In genomic region chr6:3324262-3324942, GRCh38 we compare ENCODE assay signal across 1 cellular context.
A peak's percentile ranks its signal among the peaks of the same experiment; 100 is the strongest.
TF ChIP-seq lines count a peak whose summit lies in the region.

No MANE protein-coding gene starts in this region.

TF ChIP-seq in GM12878, 131 proteins besides CTCF, POLR2A, EP300 and RAD21 (continued from another document and continues in another):
- TF ChIP-seq HSF1 (IDR thresholded peaks at IDR 0.05; ENCODE audit: low read depth, low read length) (no peak), SRF (IDR thresholded peaks at IDR 0.05; ENCODE audit: low read depth in 2 of 2, low read length in 2 of 2) (no peak), BACH1 (IDR thresholded peaks at IDR 0.05; ENCODE audit: borderline replicate concordance) (no peak), MTA2 (IDR thresholded peaks at IDR 0.05; ENCODE audit: low read depth) (peak; percentile 54; the same call in 1 of the 2 replicates), SREBF2 (IDR thresholded peaks at IDR 0.05; ENCODE audit: low read length) (no peak), ZSCAN29 (IDR thresholded peaks at IDR 0.05) (no peak), MEF2A (IDR thresholded peaks at IDR 0.05; ENCODE audit: insufficient read depth, low read depth, low read length) (peak; percentile 32; the same call in 1 of the 2 replicates), BCL11A (IDR thresholded peaks at IDR 0.05; ENCODE audit: low read depth, low read length) (peak; percentile 67; the same call in 1 of the 2 replicates), ZBTB4 (CRISPR knock-in tag; IDR thresholded peaks at IDR 0.05) (no peak), RFX5 (IDR thresholded peaks at IDR 0.05; ENCODE audit: low read depth, low read length) (no peak), CHD4 (IDR thresholded peaks at IDR 0.05) (no peak), USF1 (IDR thresholded peaks at IDR 0.05; ENCODE audit: borderline replicate concordance, extremely low read length, insufficient read depth, low read depth, low read length) (no peak), CREB1 (IDR thresholded peaks at IDR 0.05; ENCODE audit: low read depth) (no peak), RELA (IDR thresholded peaks at IDR 0.05; ENCODE audit: borderline replicate concordance, partially characterized antibody) (peak; percentile 38), IKZF1 (conservative IDR thresholded peaks at IDR 0.05) (peak; percentile 24; the same call in 1 of the 2 replicates), FOXK2 (IDR thresholded peaks at IDR 0.05) (no peak), SMAD1 (IDR thresholded peaks at IDR 0.05; ENCODE audit: low read depth, partially characterized antibody) (no peak), BCLAF1 (IDR thresholded peaks at IDR 0.05) (no peak), ZBED1 (IDR thresholded peaks at IDR 0.05; ENCODE audit: borderline replicate concordance) (no peak), GATAD2B (conservative IDR thresholded peaks at IDR 0.05; ENCODE audit: low read depth) (no peak), TBL1XR1 (IDR thresholded peaks at IDR 0.05; ENCODE audit: low read depth, low read length) (no peak), TCF3 (IDR thresholded peaks at IDR 0.05; ENCODE audit: borderline replicate concordance, insufficient read depth, low read depth, low read length) (no peak), ZZZ3 (IDR thresholded peaks at IDR 0.05; ENCODE audit: control insufficient read depth, insufficient read length, low read depth) (no peak), NFXL1 (IDR thresholded peaks at IDR 0.05; ENCODE audit: borderline replicate concordance) (no peak), E4F1 (IDR thresholded peaks at IDR 0.05; ENCODE audit: borderline replicate concordance, partially characterized antibody) (no peak), WRNIP1 (IDR thresholded peaks at IDR 0.05; ENCODE audit: borderline replicate concordance, low read depth, low read length) (no peak), RCOR1 (conservative IDR thresholded peaks at IDR 0.05; ENCODE audit: low read depth, low read length) (0 out of 2 replicates have a peak, but pooled peaks have one; percentile 64), CEBPB (IDR thresholded peaks at IDR 0.05; ENCODE audit: borderline replicate concordance in 1 of 2, low read depth in 2 of 2, low read length in 2 of 2) (no peak), YY1 (IDR thresholded peaks at IDR 0.05; ENCODE audit: low read depth, low read length) (no peak), SUPT20H (IDR thresholded peaks at IDR 0.05; ENCODE audit: borderline replicate concordance, control insufficient read depth, low read depth, low read length) (no peak), NFYA (IDR thresholded peaks at IDR 0.05; ENCODE audit: borderline replicate concordance, low read depth, low read length) (no peak), BCL3 (IDR thresholded peaks at IDR 0.05; ENCODE audit: borderline replicate concordance, insufficient read depth, low read depth, low read length, poor library complexity, severe bottlenecking) (peak; percentile 26), ZNF207 (IDR thresholded peaks at IDR 0.05; ENCODE audit: borderline replicate concordance) (no peak), POU2F2 (IDR thresholded peaks at IDR 0.05; ENCODE audit: borderline replicate concordance, low read depth, low read length) (no peak), ZBTB40 (IDR thresholded peaks at IDR 0.05; ENCODE audit: borderline replicate concordance) (peak; percentile 80; the same call in 1 of the 2 replicates), HDAC2 (IDR thresholded peaks at IDR 0.05) (no peak), TAF1 (IDR thresholded peaks at IDR 0.05; ENCODE audit: borderline replicate concordance, low read depth, low read length) (no peak), SUZ12 (IDR thresholded peaks at IDR 0.05; ENCODE audit: unreplicated experiment) (no peak), ZBTB11 (CRISPR knock-in tag; IDR thresholded peaks at IDR 0.05) (no peak)
